ENCODE assay signal across 30 cellular contexts in the genomic region with DNA sequence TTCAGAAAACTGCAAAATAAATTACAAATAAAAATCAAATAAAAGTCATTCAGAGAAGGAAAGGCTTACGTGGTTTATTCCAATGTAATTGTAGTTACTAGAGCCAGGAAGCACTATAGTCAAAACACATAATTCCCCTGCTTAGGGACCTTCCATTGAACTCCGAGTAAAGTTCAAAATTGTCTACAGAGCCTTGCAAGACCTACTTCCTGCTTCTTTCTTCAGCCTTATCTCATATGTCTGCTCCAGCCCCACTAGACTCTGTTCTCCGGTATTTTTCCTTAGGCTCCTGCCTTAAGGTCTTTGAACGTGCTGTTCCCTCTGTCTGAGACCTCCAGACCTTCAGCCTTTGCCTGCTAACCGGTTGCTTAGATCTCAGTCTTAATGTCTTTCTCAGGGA.
"Had no signal": no experiment of that assay in that cellular context is flagged by ENCODE, and none has a peak within 500 bp of the region (broad histone marks: within the 10 kb centered on the region; RNA-seq: fewer than 3 reads in every experiment).

No MANE protein-coding gene starts in this region.

- H3K4me3 ChIP-seq: body of pancreas, cardiac muscle cell, heart right ventricle, lower lobe of right lung, psoas muscle, skin epidermis, testis, vagina had no signal

- H3K36me3 Mint-ChIP-seq: activated CD8-positive, alpha-beta memory T cell treated with anti-CD3 and anti-CD28 coated beads, Interleukin-2, amount 10 ng/mL, durations not matched to agents 7 days and 5 days; natural killer cell treated with Interleukin-12 subunit alpha and Interleukin-12 subunit beta and Interleukin-15 and Interleukin-18, amount 100 ng/mL, for 72 hours; stimulated activated naive B cell treated with anti-CD40 and anti-IgM and Interleukin-4, amounts not matched to agents 10 μg/mL and 1 μg/mL and 100 μg/mL, for 72 hours; type B pancreatic cell had no signal

- H3K36me3 ChIP-seq: cardiac muscle cell, heart right ventricle, lower lobe of right lung, vagina had no signal

- H3K4me1 Mint-ChIP-seq: activated CD4-positive, alpha-beta memory T cell treated with anti-CD3 and anti-CD28 coated beads, Interleukin-2, amount 10 ng/mL, durations not matched to agents 7 days and 5 days; activated CD4-positive, alpha-beta T cell treated with anti-CD3 and anti-CD28 coated beads, Interleukin-2, amount 10 ng/mL, durations not matched to agents 24 days and 14 days; activated CD8-positive, alpha-beta memory T cell treated with anti-CD3 and anti-CD28 coated beads, Interleukin-2, amount 10 ng/mL, durations not matched to agents 7 days and 5 days; activated naive CD8-positive, alpha-beta T cell treated with anti-CD3 and anti-CD28 coated beads, Interleukin-2, amount 50 U/mL, for 24 hours; stimulated activated naive B cell treated with anti-CD40 and anti-IgM and Interleukin-4, amounts not matched to agents 10 μg/mL and 1 μg/mL and 100 μg/mL, for 72 hours had no signal

- H3K4me3 Mint-ChIP-seq: activated CD4-positive, alpha-beta memory T cell treated with anti-CD3 and anti-CD28 coated beads, Interleukin-2, amount 10 ng/mL, durations not matched to agents 7 days and 5 days; activated CD4-positive, alpha-beta T cell treated with anti-CD3 and anti-CD28 coated beads, Interleukin-2, amount 10 ng/mL, durations not matched to agents 24 days and 14 days; activated CD8-positive, alpha-beta memory T cell treated with anti-CD3 and anti-CD28 coated beads, Interleukin-2, amount 10 ng/mL, durations not matched to agents 7 days and 5 days; activated naive CD8-positive, alpha-beta T cell treated with anti-CD3 and anti-CD28 coated beads, Interleukin-2, amount 50 U/mL, for 24 hours; activated T-helper 1 cell treated with anti-CD3 and anti-CD28 coated beads, Interleukin-12 subunit alpha, Interleukin-12 subunit beta, Interleukin-2, Interleukin-4 antibody, amounts not matched to agents 30 ng/mL and 10 ng/mL and 1 ng/mL, durations not matched to agents 14 hours and 24 hours and 36 hours; natural killer cell treated with Interleukin-12 subunit alpha and Interleukin-12 subunit beta and Interleukin-15 and Interleukin-18, amount 100 ng/mL, for 72 hours; stimulated activated naive B cell treated with anti-CD40 and anti-IgM and Interleukin-4, amounts not matched to agents 10 μg/mL and 1 μg/mL and 100 μg/mL, for 72 hours; type B pancreatic cell had no signal

- ATAC-seq: activated CD8-positive, alpha-beta memory T cell treated with anti-CD3 and anti-CD28 coated beads, Interleukin-2, amount 10 ng/mL, durations not matched to agents 7 days and 5 days; activated naive CD8-positive, alpha-beta T cell treated with anti-CD3 and anti-CD28 coated beads, Interleukin-2, amount 50 U/mL, for 24 hours; body of pancreas; heart right ventricle; left lobe of liver; lower lobe of right lung; natural killer cell treated with Interleukin-12 subunit alpha and Interleukin-12 subunit beta and Interleukin-15 and Interleukin-18, amount 100 ng/mL, for 72 hours; psoas muscle; right cardiac atrium; stimulated activated naive B cell treated with anti-CD40 and anti-IgM and Interleukin-4, amounts not matched to agents 10 μg/mL and 1 μg/mL and 100 μg/mL, for 72 hours had no signal

- H3K4me1 ChIP-seq: heart right ventricle, lower lobe of right lung, psoas muscle, testis, vagina had no signal

- H3K27me3 ChIP-seq: body of pancreas, cardiac muscle cell, testis, vagina had no signal

- H3K9me3 ChIP-seq: body of pancreas, heart right ventricle, lower lobe of right lung, psoas muscle, testis, vagina had no signal

- H3K27ac ChIP-seq: body of pancreas, cardiac muscle cell, epithelial cell of prostate, heart right ventricle, lower lobe of right lung, psoas muscle, skin epidermis, testis, vagina had no signal

- H3K9me3 Mint-ChIP-seq: activated CD4-positive, alpha-beta memory T cell treated with anti-CD3 and anti-CD28 coated beads, Interleukin-2, amount 10 ng/mL, durations not matched to agents 7 days and 5 days; activated CD4-positive, alpha-beta T cell treated with anti-CD3 and anti-CD28 coated beads, Interleukin-2, amount 10 ng/mL, durations not matched to agents 24 days and 14 days; activated naive CD8-positive, alpha-beta T cell treated with anti-CD3 and anti-CD28 coated beads, Interleukin-2, amount 50 U/mL, for 24 hours; activated T-helper 1 cell treated with anti-CD3 and anti-CD28 coated beads, Interleukin-12 subunit alpha, Interleukin-12 subunit beta, Interleukin-2, Interleukin-4 antibody, amounts not matched to agents 30 ng/mL and 10 ng/mL and 1 ng/mL, durations not matched to agents 14 hours and 24 hours and 36 hours; natural killer cell treated with Interleukin-12 subunit alpha and Interleukin-12 subunit beta and Interleukin-15 and Interleukin-18, amount 100 ng/mL, for 72 hours; stimulated activated naive B cell treated with anti-CD40 and anti-IgM and Interleukin-4, amounts not matched to agents 10 μg/mL and 1 μg/mL and 100 μg/mL, for 72 hours; type B pancreatic cell had no signal

- H3K27ac Mint-ChIP-seq: activated CD4-positive, alpha-beta memory T cell treated with anti-CD3 and anti-CD28 coated beads, Interleukin-2, amount 10 ng/mL, durations not matched to agents 7 days and 5 days; activated CD4-positive, alpha-beta T cell treated with anti-CD3 and anti-CD28 coated beads, Interleukin-2, amount 10 ng/mL, durations not matched to agents 24 days and 14 days; activated CD8-positive, alpha-beta memory T cell treated with anti-CD3 and anti-CD28 coated beads, Interleukin-2, amount 10 ng/mL, durations not matched to agents 7 days and 5 days; activated naive CD8-positive, alpha-beta T cell treated with anti-CD3 and anti-CD28 coated beads, Interleukin-2, amount 50 U/mL, for 24 hours; activated T-helper 1 cell treated with anti-CD3 and anti-CD28 coated beads, Interleukin-12 subunit alpha, Interleukin-12 subunit beta, Interleukin-2, Interleukin-4 antibody, amounts not matched to agents 30 ng/mL and 10 ng/mL and 1 ng/mL, durations not matched to agents 14 hours and 24 hours and 36 hours; natural killer cell treated with Interleukin-12 subunit alpha and Interleukin-12 subunit beta and Interleukin-15 and Interleukin-18, amount 100 ng/mL, for 72 hours; stimulated activated naive B cell treated with anti-CD40 and anti-IgM and Interleukin-4, amounts not matched to agents 10 μg/mL and 1 μg/mL and 100 μg/mL, for 72 hours; type B pancreatic cell had no signal

- H3K27me3 Mint-ChIP-seq: activated CD4-positive, alpha-beta memory T cell treated with anti-CD3 and anti-CD28 coated beads, Interleukin-2, amount 10 ng/mL, durations not matched to agents 7 days and 5 days; activated CD4-positive, alpha-beta T cell treated with anti-CD3 and anti-CD28 coated beads, Interleukin-2, amount 10 ng/mL, durations not matched to agents 24 days and 14 days; activated CD8-positive, alpha-beta memory T cell treated with anti-CD3 and anti-CD28 coated beads, Interleukin-2, amount 10 ng/mL, durations not matched to agents 7 days and 5 days; natural killer cell treated with Interleukin-12 subunit alpha and Interleukin-12 subunit beta and Interleukin-15 and Interleukin-18, amount 100 ng/mL, for 72 hours; type B pancreatic cell had no signal

- DNase-seq: activated CD4-positive, alpha-beta memory T cell treated with anti-CD3 and anti-CD28 coated beads, Interleukin-2, amount 10 ng/mL, durations not matched to agents 7 days and 5 days; activated CD4-positive, alpha-beta T cell treated with anti-CD3 and anti-CD28 coated beads, Interleukin-2, amount 10 ng/mL, durations not matched to agents 24 days and 14 days; activated CD8-positive, alpha-beta memory T cell treated with anti-CD3 and anti-CD28 coated beads, Interleukin-2, amount 10 ng/mL, durations not matched to agents 7 days and 5 days; activated gamma-delta T cell; activated naive CD4-positive, alpha-beta T cell treated with anti-CD3 and anti-CD28 coated beads, Interleukin-2, amount 50 U/mL, for 16 hours; activated naive CD8-positive, alpha-beta T cell treated with anti-CD3 and anti-CD28 coated beads, Interleukin-2, amount 50 U/mL, for 24 hours; activated T-cell treated with anti-CD3 and anti-CD28 coated beads for 4 hours; anterior cingulate cortex; body of pancreas; cortex of kidney; foreskin fibroblast; heart right ventricle; kidney; lower lobe of right lung; psoas muscle; right cardiac atrium; stimulated activated CD4-positive, alpha-beta T cell treated with anti-CD3 and anti-CD28 coated beads, Interleukin-15, amount 100 ng/mL, for 24 hours; stimulated activated CD4-positive, alpha-beta T cell treated with anti-CD3 and anti-CD28 coated beads, Interleukin-2, amount 100 ng/mL, for 48 hours; stimulated activated CD8-positive, alpha-beta memory T cell treated with anti-CD3 and anti-CD28 coated beads, Interleukin-4, amount 100 ng/mL, for 48 hours; stimulated activated naive B cell treated with anti-CD40 and anti-IgM and Interleukin-4, amounts not matched to agents 10 μg/mL and 1 μg/mL and 100 μg/mL, for 72 hours; T-helper 9 cell; testis had no signal
